1 cellular context compared by ENCODE assay signal in genomic region chr2:137925599-137925998, GRCh38.
TF ChIP-seq lines count a peak whose summit lies in the region.

No MANE protein-coding gene starts in this region.

TF ChIP-seq in HepG2, 621 proteins besides CTCF, POLR2A, EP300 and RAD21 (continued from another document):
- 0 out of 2 replicates have a peak, but pooled peaks have one; percentile 21 for TF ChIP-seq PAXIP1 (CRISPR knock-in tag; conservative IDR thresholded peaks at IDR 0.05)
- TF ChIP-seq FOSL2 (CRISPR knock-in tag; IDR thresholded peaks at IDR 0.05): peak; percentile 74
- TF ChIP-seq, protein P1, sequence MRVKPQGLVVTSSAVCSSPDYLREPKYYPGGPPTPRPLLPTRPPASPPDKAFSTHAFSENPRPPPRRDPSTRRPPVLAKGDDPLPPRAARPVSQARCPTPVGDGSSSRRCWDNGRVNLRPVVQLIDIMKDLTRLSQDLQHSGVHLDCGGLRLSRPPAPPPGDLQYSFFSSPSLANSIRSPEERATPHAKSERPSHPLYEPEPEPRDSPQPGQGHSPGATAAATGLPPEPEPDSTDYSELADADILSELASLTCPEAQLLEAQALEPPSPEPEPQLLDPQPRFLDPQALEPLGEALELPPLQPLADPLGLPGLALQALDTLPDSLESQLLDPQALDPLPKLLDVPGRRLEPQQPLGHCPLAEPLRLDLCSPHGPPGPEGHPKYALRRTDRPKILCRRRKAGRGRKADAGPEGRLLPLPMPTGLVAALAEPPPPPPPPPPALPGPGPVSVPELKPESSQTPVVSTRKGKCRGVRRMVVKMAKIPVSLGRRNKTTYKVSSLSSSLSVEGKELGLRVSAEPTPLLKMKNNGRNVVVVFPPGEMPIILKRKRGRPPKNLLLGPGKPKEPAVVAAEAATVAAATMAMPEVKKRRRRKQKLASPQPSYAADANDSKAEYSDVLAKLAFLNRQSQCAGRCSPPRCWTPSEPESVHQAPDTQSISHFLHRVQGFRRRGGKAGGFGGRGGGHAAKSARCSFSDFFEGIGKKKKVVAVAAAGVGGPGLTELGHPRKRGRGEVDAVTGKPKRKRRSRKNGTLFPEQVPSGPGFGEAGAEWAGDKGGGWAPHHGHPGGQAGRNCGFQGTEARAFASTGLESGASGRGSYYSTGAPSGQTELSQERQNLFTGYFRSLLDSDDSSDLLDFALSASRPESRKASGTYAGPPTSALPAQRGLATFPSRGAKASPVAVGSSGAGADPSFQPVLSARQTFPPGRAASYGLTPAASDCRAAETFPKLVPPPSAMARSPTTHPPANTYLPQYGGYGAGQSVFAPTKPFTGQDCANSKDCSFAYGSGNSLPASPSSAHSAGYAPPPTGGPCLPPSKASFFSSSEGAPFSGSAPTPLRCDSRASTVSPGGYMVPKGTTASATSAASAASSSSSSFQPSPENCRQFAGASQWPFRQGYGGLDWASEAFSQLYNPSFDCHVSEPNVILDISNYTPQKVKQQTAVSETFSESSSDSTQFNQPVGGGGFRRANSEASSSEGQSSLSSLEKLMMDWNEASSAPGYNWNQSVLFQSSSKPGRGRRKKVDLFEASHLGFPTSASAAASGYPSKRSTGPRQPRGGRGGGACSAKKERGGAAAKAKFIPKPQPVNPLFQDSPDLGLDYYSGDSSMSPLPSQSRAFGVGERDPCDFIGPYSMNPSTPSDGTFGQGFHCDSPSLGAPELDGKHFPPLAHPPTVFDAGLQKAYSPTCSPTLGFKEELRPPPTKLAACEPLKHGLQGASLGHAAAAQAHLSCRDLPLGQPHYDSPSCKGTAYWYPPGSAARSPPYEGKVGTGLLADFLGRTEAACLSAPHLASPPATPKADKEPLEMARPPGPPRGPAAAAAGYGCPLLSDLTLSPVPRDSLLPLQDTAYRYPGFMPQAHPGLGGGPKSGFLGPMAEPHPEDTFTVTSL (CRISPR knock-in tag; IDR thresholded peaks at IDR 0.05; ENCODE audit: borderline replicate concordance): peak; percentile 28; the same call in 1 of the 2 replicates
- no peak for TF ChIP-seq ZNF12 (CRISPR knock-in tag; IDR thresholded peaks at IDR 0.05)
- TF ChIP-seq FOXA3 (CRISPR knock-in tag; IDR thresholded peaks at IDR 0.05): 0 out of 2 replicates have a peak, but pooled peaks have one; percentile 10
- TF ChIP-seq, protein P2, sequence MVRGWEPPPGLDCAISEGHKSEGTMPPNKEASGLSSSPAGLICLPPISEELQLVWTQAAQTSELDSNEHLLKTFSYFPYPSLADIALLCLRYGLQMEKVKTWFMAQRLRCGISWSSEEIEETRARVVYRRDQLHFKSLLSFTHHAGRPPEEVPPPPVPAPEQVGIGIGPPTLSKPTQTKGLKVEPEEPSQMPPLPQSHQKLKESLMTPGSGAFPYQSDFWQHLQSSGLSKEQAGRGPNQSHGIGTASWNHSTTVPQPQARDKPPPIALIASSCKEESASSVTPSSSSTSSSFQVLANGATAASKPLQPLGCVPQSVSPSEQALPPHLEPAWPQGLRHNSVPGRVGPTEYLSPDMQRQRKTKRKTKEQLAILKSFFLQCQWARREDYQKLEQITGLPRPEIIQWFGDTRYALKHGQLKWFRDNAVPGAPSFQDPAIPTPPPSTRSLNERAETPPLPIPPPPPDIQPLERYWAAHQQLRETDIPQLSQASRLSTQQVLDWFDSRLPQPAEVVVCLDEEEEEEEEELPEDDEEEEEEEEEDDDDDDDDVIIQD (CRISPR knock-in tag; IDR thresholded peaks at IDR 0.05; ENCODE audit: low read depth): peak; percentile 90; the same call in 1 of the 2 replicates
- peak; percentile 29; the same call in 1 of the 2 replicates for TF ChIP-seq GATAD2A (CRISPR knock-in tag; IDR thresholded peaks at IDR 0.05)
- TF ChIP-seq ZEB1 (IDR thresholded peaks at IDR 0.05; ENCODE audit: insufficient replicate concordance, low read depth): no peak
- TF ChIP-seq ZFP36L2 (CRISPR knock-in tag; IDR thresholded peaks at IDR 0.05): no peak
- TF ChIP-seq HNF4A (CRISPR knock-in tag; IDR thresholded peaks at IDR 0.05): peak; percentile 24; the same call in 1 of the 2 replicates
